In the genomic region with DNA sequence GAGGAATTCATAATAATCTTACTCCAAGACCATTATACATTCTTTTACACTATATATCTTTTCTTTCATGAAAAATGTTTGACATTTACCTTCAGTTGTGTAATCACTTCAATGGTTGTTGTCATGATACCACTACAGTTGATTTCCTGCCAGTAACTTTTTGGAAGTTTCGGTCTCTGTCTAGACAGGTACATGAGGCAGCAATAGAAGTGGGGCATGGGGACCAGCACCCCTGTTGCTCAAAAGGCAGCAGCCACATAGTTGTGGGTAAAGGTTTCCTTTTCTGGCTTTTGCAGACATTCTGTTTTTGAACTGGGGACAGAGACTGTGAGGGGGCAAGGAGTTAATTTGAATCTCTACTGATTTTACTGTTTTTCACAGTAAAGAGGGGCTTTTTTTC, we compare ENCODE assay signal across 15 cellular contexts. TPM values are rescaled to one million over a fixed set of nuclear protein-coding genes. Genes with fewer than 3 reads are reported as not detected.
"Had no signal": no experiment of that assay in that cellular context is flagged by ENCODE, and none has a peak within 500 bp of the region (broad histone marks: within the 10 kb centered on the region; RNA-seq: fewer than 3 reads in every experiment).

No MANE protein-coding gene starts in this region.

- H3K4me3 Mint-ChIP-seq: activated CD4-positive, alpha-beta memory T cell treated with anti-CD3 and anti-CD28 coated beads, Interleukin-2, amount 10 ng/mL, durations not matched to agents 7 days and 5 days; activated CD4-positive, alpha-beta T cell treated with anti-CD3 and anti-CD28 coated beads for 36 hours; activated naive CD4-positive, alpha-beta T cell treated with anti-CD3 and anti-CD28 coated beads, Interleukin-2, amount 50 U/mL, for 24 hours; activated T-cell treated with anti-CD3 and anti-CD28 coated beads, Interleukin-2, amount 50 U/mL, for 4 hours; effector memory CD8-positive, alpha-beta T cell; naive thymus-derived CD4-positive, alpha-beta T cell; T-helper 2 cell treated with Interferon-gamma antibody and Interleukin-4, amounts not matched to agents 5 μg/mL and 100 μg/mL, for 36 hours; type B pancreatic cell had no signal

- H3K36me3 Mint-ChIP-seq: activated naive CD4-positive, alpha-beta T cell treated with anti-CD3 and anti-CD28 coated beads, Interleukin-2, amount 50 U/mL, for 24 hours; naive thymus-derived CD4-positive, alpha-beta T cell had no signal

- ATAC-seq: activated CD4-positive, alpha-beta T cell treated with anti-CD3 and anti-CD28 coated beads for 36 hours; activated T-cell treated with anti-CD3 and anti-CD28 coated beads, Interleukin-2, amount 50 U/mL, for 4 hours; effector memory CD8-positive, alpha-beta T cell; naive thymus-derived CD4-positive, alpha-beta T cell; psoas muscle; right cardiac atrium had no signal

- H3K4me1 Mint-ChIP-seq: activated CD4-positive, alpha-beta memory T cell treated with anti-CD3 and anti-CD28 coated beads, Interleukin-2, amount 10 ng/mL, durations not matched to agents 7 days and 5 days; activated CD4-positive, alpha-beta T cell treated with anti-CD3 and anti-CD28 coated beads for 36 hours; activated naive CD4-positive, alpha-beta T cell treated with anti-CD3 and anti-CD28 coated beads, Interleukin-2, amount 50 U/mL, for 24 hours had no signal

- H3K27me3 Mint-ChIP-seq: type B pancreatic cell had no signal

- H3K4me3 ChIP-seq: esophagus squamous epithelium, hepatocyte, psoas muscle, testis had no signal

- H3K27ac ChIP-seq: esophagus squamous epithelium, hepatocyte, psoas muscle, testis had no signal

- H3K9me3 Mint-ChIP-seq: activated CD4-positive, alpha-beta memory T cell treated with anti-CD3 and anti-CD28 coated beads, Interleukin-2, amount 10 ng/mL, durations not matched to agents 7 days and 5 days; activated naive CD4-positive, alpha-beta T cell treated with anti-CD3 and anti-CD28 coated beads, Interleukin-2, amount 50 U/mL, for 24 hours; activated T-cell treated with anti-CD3 and anti-CD28 coated beads, Interleukin-2, amount 50 U/mL, for 4 hours; effector memory CD8-positive, alpha-beta T cell; T-helper 2 cell treated with Interferon-gamma antibody and Interleukin-4, amounts not matched to agents 5 μg/mL and 100 μg/mL, for 36 hours; type B pancreatic cell had no signal

- H3K27me3 ChIP-seq: esophagus squamous epithelium, hepatocyte, testis had no signal

- H3K27ac Mint-ChIP-seq: activated CD4-positive, alpha-beta memory T cell treated with anti-CD3 and anti-CD28 coated beads, Interleukin-2, amount 10 ng/mL, durations not matched to agents 7 days and 5 days; activated CD4-positive, alpha-beta T cell treated with anti-CD3 and anti-CD28 coated beads for 36 hours; activated naive CD4-positive, alpha-beta T cell treated with anti-CD3 and anti-CD28 coated beads, Interleukin-2, amount 50 U/mL, for 24 hours; effector memory CD8-positive, alpha-beta T cell; naive thymus-derived CD4-positive, alpha-beta T cell; T-helper 2 cell treated with Interferon-gamma antibody and Interleukin-4, amounts not matched to agents 5 μg/mL and 100 μg/mL, for 36 hours; type B pancreatic cell had no signal

- H3K4me1 ChIP-seq: esophagus squamous epithelium, psoas muscle had no signal

- DNase-seq: activated CD4-positive, alpha-beta memory T cell treated with anti-CD3 and anti-CD28 coated beads, Interleukin-2, amount 10 ng/mL, durations not matched to agents 7 days and 5 days; activated CD4-positive, alpha-beta T cell treated with anti-CD3 and anti-CD28 coated beads for 36 hours; activated effector memory CD4-positive, alpha-beta T cell treated with anti-CD3 and anti-CD28 coated beads, Interleukin-2, amount 50 U/mL, for 16 hours; activated T-cell treated with anti-CD3 and anti-CD28 coated beads, Interleukin-2, amount 50 U/mL, for 4 hours; effector memory CD8-positive, alpha-beta T cell; esophagus squamous epithelium; mesenchymal stem cell; naive thymus-derived CD4-positive, alpha-beta T cell; psoas muscle; right cardiac atrium; testis had no signal

RNA-seq across cellular contexts. Expression of a gene that starts 14.1 kb away (rescaled TPM):
- total RNA-seq: activated CD4-positive, alpha-beta memory T cell treated with anti-CD3 and anti-CD28 coated beads, Interleukin-2, amount 10 ng/mL, durations not matched to agents 7 days and 5 days; activated T-cell treated with anti-CD3 and anti-CD28 coated beads, Interleukin-2, amount 50 U/mL, for 4 hours; naive thymus-derived CD4-positive, alpha-beta T cell had no signal
- polyA plus RNA-seq: naive thymus-derived CD4-positive, alpha-beta T cell had no signal
